ENCODE assay signal across 19 cellular contexts in the genomic region with DNA sequence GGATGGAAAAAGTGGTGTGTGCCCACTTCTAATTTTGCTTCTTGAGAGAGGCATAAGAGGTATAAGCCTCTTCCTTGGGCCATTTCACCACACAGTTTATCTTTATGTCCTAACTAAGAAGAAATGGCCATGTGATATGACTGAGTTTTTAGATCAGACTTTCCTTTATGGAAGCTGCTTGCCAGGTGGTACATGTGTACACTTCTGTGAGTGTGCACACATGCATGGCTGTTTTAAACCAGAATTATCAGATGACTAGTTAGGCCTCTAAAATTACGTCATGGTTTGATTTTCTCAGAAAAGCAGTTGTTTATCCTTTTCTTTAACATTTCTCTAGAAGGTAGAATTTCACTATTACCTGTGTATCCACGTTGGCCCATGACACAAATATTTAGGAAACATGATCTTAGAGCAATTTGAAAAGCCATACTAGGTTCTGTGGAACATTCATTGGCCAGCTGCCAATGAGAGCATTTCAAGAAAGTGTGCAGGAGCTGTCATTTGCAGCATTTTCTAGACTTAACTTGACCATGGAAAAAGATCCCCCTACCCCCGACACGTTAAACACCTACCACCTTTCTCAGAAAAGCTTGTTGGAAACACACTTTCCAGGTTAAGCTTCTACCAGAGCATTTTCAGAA.
DNase-seq lines count a peak whose midpoint lies in the region; ATAC-seq lines count a peak whose summit lies in the region.
"Had no signal": no experiment of that assay in that cellular context is flagged by ENCODE, and none has a peak within 500 bp of the region (broad histone marks: within the 10 kb centered on the region; RNA-seq: fewer than 3 reads in every experiment).

No MANE protein-coding gene starts in this region.

- H3K9me3 Mint-ChIP-seq in activated T-helper 1 cell treated with anti-CD3 and anti-CD28 coated beads, Interleukin-12 subunit alpha, Interleukin-12 subunit beta, Interleukin-2, Interleukin-4 antibody, amounts not matched to agents 30 ng/mL and 10 ng/mL and 1 ng/mL, durations not matched to agents 14 hours and 24 hours and 36 hours = no peaks in the 10 kb centered on the region
- H3K9me3 Mint-ChIP-seq: CD4-positive, CD25-positive, alpha-beta regulatory T cell had no signal

- H3K36me3 Mint-ChIP-seq in activated T-helper 1 cell treated with anti-CD3 and anti-CD28 coated beads, Interleukin-12 subunit alpha, Interleukin-12 subunit beta, Interleukin-2, Interleukin-4 antibody, amounts not matched to agents 30 ng/mL and 10 ng/mL and 1 ng/mL, durations not matched to agents 14 hours and 24 hours and 36 hours (ENCODE audit: low read depth) = peaks cover 51% of the 10 kb centered on the region

- no peak overlapping the region for H3K4me3 Mint-ChIP-seq in activated T-helper 1 cell treated with anti-CD3 and anti-CD28 coated beads, Interleukin-12 subunit alpha, Interleukin-12 subunit beta, Interleukin-2, Interleukin-4 antibody, amounts not matched to agents 30 ng/mL and 10 ng/mL and 1 ng/mL, durations not matched to agents 14 hours and 24 hours and 36 hours
- H3K4me3 Mint-ChIP-seq: B cell; CD4-positive, CD25-positive, alpha-beta regulatory T cell had no signal

- peak overlapping the region; percentile 44 for H3K27ac Mint-ChIP-seq in activated T-helper 1 cell treated with anti-CD3 and anti-CD28 coated beads, Interleukin-12 subunit alpha, Interleukin-12 subunit beta, Interleukin-2, Interleukin-4 antibody, amounts not matched to agents 30 ng/mL and 10 ng/mL and 1 ng/mL, durations not matched to agents 14 hours and 24 hours and 36 hours
- H3K27ac Mint-ChIP-seq: B cell had no signal

- DNase-seq in DMS53 (lab: John Stamatoyannopoulos, UW) (peak; percentile 22), DMS53 treated with DMSO at 0.1 percent for 48 hours (lab: John Stamatoyannopoulos, UW; ENCODE audit: unreplicated experiment) (no peak), DMS79 (lab: John Stamatoyannopoulos, UW) (peak; percentile 62), iris pigment epithelial cell (ENCODE audit: low read depth) (peak; percentile 24), ecto neural progenitor cell (ENCODE audit: low spot score) (no peak)
- DNase-seq in activated T-helper 1 cell treated with anti-CD3 and anti-CD28 coated beads, Interleukin-12 subunit alpha, Interleukin-12 subunit beta, Interleukin-2, Interleukin-4 antibody, amounts not matched to agents 30 ng/mL and 10 ng/mL and 1 ng/mL, durations not matched to agents 14 hours and 24 hours and 36 hours (ENCODE audit: low spot score) = no peak
- no peak for DNase-seq in activated CD4-positive, CD25-positive, alpha-beta regulatory T cell treated with anti-CD3 and anti-CD28 coated beads, Interleukin-2, amount 50 U/mL, for 72 hours
- DNase-seq: Caco-2, DMS153, NCI-H1048, NCI-H1436 treated with DMSO at 0.1 percent for 48 hours, NCI-H2081, NCI-H526 treated with DMSO at 0.1 percent for 48 hours, OCI-M1, SIG-M5 had no signal

- H3K27me3 Mint-ChIP-seq in activated T-helper 1 cell treated with anti-CD3 and anti-CD28 coated beads, Interleukin-12 subunit alpha, Interleukin-12 subunit beta, Interleukin-2, Interleukin-4 antibody, amounts not matched to agents 30 ng/mL and 10 ng/mL and 1 ng/mL, durations not matched to agents 14 hours and 24 hours and 36 hours (ENCODE audit: insufficient read depth) = no peaks in the 10 kb centered on the region
- H3K27me3 Mint-ChIP-seq: B cell; CD4-positive, CD25-positive, alpha-beta regulatory T cell had no signal

- no peak for ATAC-seq in GM18867 (IDR thresholded peaks at IDR 0.05; ENCODE audit: unreplicated experiment)
- ATAC-seq: HCT116 had no signal

- intact Hi-C loops in activated T-helper 1 cell treated with anti-CD3 and anti-CD28 coated beads, Interleukin-12 subunit alpha, Interleukin-12 subunit beta, Interleukin-2, Interleukin-4 antibody, amounts not matched to agents 30 ng/mL and 10 ng/mL and 1 ng/mL, durations not matched to agents 14 hours and 24 hours and 36 hours (cut with micrococcal nuclease) = no loop called here

- peaks cover 34% of the 10 kb centered on the region for H3K4me1 Mint-ChIP-seq in activated T-helper 1 cell treated with anti-CD3 and anti-CD28 coated beads, Interleukin-12 subunit alpha, Interleukin-12 subunit beta, Interleukin-2, Interleukin-4 antibody, amounts not matched to agents 30 ng/mL and 10 ng/mL and 1 ng/mL, durations not matched to agents 14 hours and 24 hours and 36 hours (ENCODE audit: low read depth)
- H3K4me1 Mint-ChIP-seq: B cell had no signal

Comparison
In these comparisons a context has a peak if more than half of its experiments do, and no peak if none do; other contexts are left out.
1. DNase-seq: peak in DMS53 (single experiment), DMS79 (single experiment) and iris pigment epithelial cell (single experiment); none in DMS53 treated with DMSO at 0.1 percent for 48 hours (single experiment), activated T-helper 1 cell treated with anti-CD3 and anti-CD28 coated beads, Interleukin-12 subunit alpha, Interleukin-12 subunit beta, Interleukin-2, Interleukin-4 antibody, amounts not matched to agents 30 ng/mL and 10 ng/mL and 1 ng/mL, durations not matched to agents 14 hours and 24 hours and 36 hours (single experiment), activated CD4-positive, CD25-positive, alpha-beta regulatory T cell treated with anti-CD3 and anti-CD28 coated beads, Interleukin-2, amount 50 U/mL, for 72 hours (single experiment) and ecto neural progenitor cell (single experiment).